20 cellular contexts compared by ENCODE assay signal in the genomic region with DNA sequence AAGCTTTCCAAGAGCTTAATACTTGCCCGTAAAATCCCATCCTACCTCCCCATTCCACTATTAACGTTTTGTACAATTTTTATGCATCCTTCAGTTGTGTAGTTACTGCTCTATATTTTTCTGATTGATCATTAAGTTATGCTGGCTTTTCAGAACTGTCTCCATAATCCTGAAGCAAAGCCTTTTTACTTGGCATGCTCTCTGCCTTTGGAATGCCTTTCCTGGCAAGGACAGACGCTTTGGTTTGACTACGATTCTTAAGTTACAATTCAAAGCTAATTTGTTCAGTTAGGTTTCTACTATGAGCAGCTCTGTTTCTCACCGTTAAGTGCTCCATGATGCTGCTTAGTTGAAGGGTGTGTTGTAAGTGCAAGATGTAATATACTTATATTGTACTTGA.
DNase-seq lines count a peak whose midpoint lies in the region; ATAC-seq, FAIRE-seq and TF ChIP-seq lines count a peak whose summit lies in the region.
"Had no signal": no experiment of that assay in that cellular context is flagged by ENCODE, and none has a peak within 500 bp of the region (broad histone marks: within the 10 kb centered on the region; RNA-seq: fewer than 3 reads in every experiment).

No MANE protein-coding gene starts in this region.

- CTCF ChIA-PET in endothelial cell of umbilical vein (lab: Charles Lee) = interaction anchor here (1.0 kb wide), 1 partner anchor 8 kb away, joined by 3 read pairs; no protein-coding TSS in a partner anchor

- no peak for TF ChIP-seq POLR2A in endothelial cell of umbilical vein (IDR thresholded peaks at IDR 0.05; ENCODE audit: low read depth, low read length)

- no peak overlapping the region for H3K4me2 ChIP-seq in endothelial cell of umbilical vein (ENCODE audit: insufficient read depth, low read length)

- peak overlapping the region; percentile 52 to 90 (median 78) for H3K27ac Mint-ChIP-seq in nephron
- H3K27ac Mint-ChIP-seq: activated CD4-positive, alpha-beta T cell treated with anti-CD3 and anti-CD28 coated beads for 36 hours; activated T-cell treated with anti-CD3 and anti-CD28 coated beads, Interleukin-2, amount 50 U/mL, for 72 hours; mesothelial cell of epicardium; stimulated activated naive B cell treated with anti-CD40 and anti-IgM and Interleukin-4, amounts not matched to agents 10 μg/mL and 1 μg/mL and 100 μg/mL, for 72 hours had no signal

- intact Hi-C loops in endothelial cell of umbilical vein (cut with micrococcal nuclease) (loop anchor here (10.0 kb wide), 1 partner anchor 575 kb away; no protein-coding TSS in a partner anchor), upper lobe of right lung (cut with DNase I) (no loop called here)

- no peak for TF ChIP-seq CTCF in endothelial cell of umbilical vein (IDR thresholded peaks at IDR 0.05; ENCODE audit: extremely low read depth in 1 of 2, insufficient read depth in 1 of 2, low read depth in 1 of 2, low read length in 2 of 2)
- TF ChIP-seq CTCF in nephron (IDR thresholded peaks at IDR 0.05; ENCODE audit: unreplicated experiment in 3 of 3) = no peak
- no peak for TF ChIP-seq CTCF in upper lobe of right lung (IDR thresholded peaks at IDR 0.05)

- H3K36me3 Mint-ChIP-seq in nephron (ENCODE audit: low read depth) = no peaks in the 10 kb centered on the region
- H3K36me3 Mint-ChIP-seq: mesothelial cell of epicardium had no signal

- H4K20me1 ChIP-seq in endothelial cell of umbilical vein (replicated peaks; ENCODE audit: control insufficient read depth, extremely low read depth, insufficient read depth, low read length) = no peaks in the 10 kb centered on the region

- no peaks in the 10 kb centered on the region for H3K9me1 ChIP-seq in endothelial cell of umbilical vein (replicated peaks; ENCODE audit: control insufficient read depth, extremely low read depth, insufficient read depth, low read length)

- DNase-seq in DMS79 treated with DMSO at 0.1 percent for 48 hours (lab: John Stamatoyannopoulos, UW) (peak; percentile 26), DMS79 (lab: John Stamatoyannopoulos, UW) (no peak), endothelial cell of umbilical vein (ENCODE audit: low read depth, low spot score) (peak; percentile 21), upper lobe of right lung (no peak), G401 (ENCODE audit: low spot score) (no peak), left lobe of liver (ENCODE audit: low spot score) (no peak)
- DNase-seq: activated CD4-positive, alpha-beta T cell treated with anti-CD3 and anti-CD28 coated beads for 36 hours; activated T-cell treated with anti-CD3 and anti-CD28 coated beads, Interleukin-2, amount 50 U/mL, for 72 hours; NCI-H1048; PC-3; stimulated activated CD4-positive, alpha-beta T cell treated with anti-CD3 and anti-CD28 coated beads, Interleukin-2, amount 100 ng/mL, for 48 hours; stimulated activated naive B cell treated with anti-CD40 and anti-IgM and Interleukin-4, amounts not matched to agents 10 μg/mL and 1 μg/mL and 100 μg/mL, for 72 hours; T-helper 1 cell had no signal

- peak overlapping the region; percentile 27 to 57 (median 43) for H3K4me3 Mint-ChIP-seq in nephron
- H3K4me3 Mint-ChIP-seq: activated CD4-positive, alpha-beta T cell treated with anti-CD3 and anti-CD28 coated beads for 36 hours; activated T-cell treated with anti-CD3 and anti-CD28 coated beads, Interleukin-2, amount 50 U/mL, for 72 hours; mesothelial cell of epicardium; stimulated activated naive B cell treated with anti-CD40 and anti-IgM and Interleukin-4, amounts not matched to agents 10 μg/mL and 1 μg/mL and 100 μg/mL, for 72 hours had no signal

- no peaks in the 10 kb centered on the region for H3K79me2 ChIP-seq in endothelial cell of umbilical vein (ENCODE audit: control insufficient read depth, insufficient read depth, low read length)

- peaks cover 10% of the 10 kb centered on the region for H3K4me1 ChIP-seq in endothelial cell of umbilical vein (ENCODE audit: control insufficient read depth, extremely low read depth, insufficient read depth, low read length)
- peaks cover 8% of the 10 kb centered on the region for H3K4me1 ChIP-seq in upper lobe of right lung
- H3K4me1 ChIP-seq: prostate gland had no signal

- no peaks in the 10 kb centered on the region for H3K9me3 Mint-ChIP-seq in nephron
- H3K9me3 Mint-ChIP-seq: activated T-cell treated with anti-CD3 and anti-CD28 coated beads, Interleukin-2, amount 50 U/mL, for 72 hours; mesothelial cell of epicardium; stimulated activated naive B cell treated with anti-CD40 and anti-IgM and Interleukin-4, amounts not matched to agents 10 μg/mL and 1 μg/mL and 100 μg/mL, for 72 hours had no signal

- no peaks in the 10 kb centered on the region for H3K27me3 Mint-ChIP-seq in nephron (ENCODE audit: low read depth)

- dilution Hi-C loops in endothelial cell of umbilical vein (cut with MboI; ENCODE audit: extremely low pct_ligation_motif_present, low sequenced_read_pairs) = no loop called here

- H3K27me3 ChIP-seq in endothelial cell of umbilical vein (ENCODE audit: control insufficient read depth in 2 of 2, insufficient read depth in 2 of 2, low read length in 2 of 2) = no peaks in the 10 kb centered on the region
- H3K27me3 ChIP-seq in upper lobe of right lung = peaks cover 9% of the 10 kb centered on the region
- H3K27me3 ChIP-seq: ascending aorta had no signal

- FAIRE-seq in endothelial cell of umbilical vein (lab: Jason Lieb, UNC) = no peak
- FAIRE-seq: endometrium had no signal

- no peak for ATAC-seq in upper lobe of right lung
- no peak for ATAC-seq in HG03432 (IDR thresholded peaks at IDR 0.05; ENCODE audit: unreplicated experiment)
- no peak for ATAC-seq in left lobe of liver
- ATAC-seq: activated CD4-positive, alpha-beta T cell treated with anti-CD3 and anti-CD28 coated beads for 36 hours; activated T-cell treated with anti-CD3 and anti-CD28 coated beads, Interleukin-2, amount 50 U/mL, for 72 hours; PC-3; stimulated activated naive B cell treated with anti-CD40 and anti-IgM and Interleukin-4, amounts not matched to agents 10 μg/mL and 1 μg/mL and 100 μg/mL, for 72 hours had no signal

- no peak overlapping the region for H2AFZ ChIP-seq in endothelial cell of umbilical vein (ENCODE audit: low read depth, low read length)

- POLR2A ChIA-PET in endothelial cell of umbilical vein (lab: Charles Lee) = interaction anchor here (0.6 kb wide), 1 partner anchor 61 kb away, joined by 4 read pairs; no protein-coding TSS in a partner anchor

- H3K4me1 Mint-ChIP-seq in nephron = peaks cover 43% of the 10 kb centered on the region

- in situ Hi-C loops in G401 (cut with HindIII; ENCODE audit: low sequenced_read_pairs) = no loop called here

- no peak overlapping the region for H3K9ac ChIP-seq in endothelial cell of umbilical vein (replicated peaks; ENCODE audit: extremely low read depth, insufficient read depth, low read length)

- H3K4me3 ChIP-seq in endothelial cell of umbilical vein (replicated peaks in 1 of 3; ENCODE audit: insufficient read depth in 1 of 3, low read depth in 1 of 3, low read length in 3 of 3) = no peak overlapping the region
- no peak overlapping the region for H3K4me3 ChIP-seq in upper lobe of right lung
- H3K4me3 ChIP-seq: prostate gland had no signal

- H3K9me3 ChIP-seq in endothelial cell of umbilical vein (replicated peaks; ENCODE audit: control insufficient read depth, insufficient read depth, low read length) = no peaks in the 10 kb centered on the region
- no peaks in the 10 kb centered on the region for H3K9me3 ChIP-seq in upper lobe of right lung
- H3K9me3 ChIP-seq: ascending aorta, prostate gland had no signal

- H3K27ac ChIP-seq in endothelial cell of umbilical vein (ENCODE audit: insufficient read depth, low read depth, low read length) (no peak overlapping the region), upper lobe of right lung (peak overlapping the region; percentile 87)
- H3K27ac ChIP-seq: 22Rv1, ascending aorta, prostate gland had no signal

- no TSS peak for BruUV-seq in endothelial cell of umbilical vein (replicated peaks; lab: Mats Ljungman, UMichigan)

- H3K36me3 ChIP-seq in endothelial cell of umbilical vein (ENCODE audit: control insufficient read depth in 2 of 2, extremely low read depth in 1 of 2, insufficient read depth in 2 of 2, low read length in 2 of 2) = no peaks in the 10 kb centered on the region
- no peaks in the 10 kb centered on the region for H3K36me3 ChIP-seq in upper lobe of right lung
- H3K36me3 ChIP-seq: prostate gland had no signal

TF ChIP-seq in endothelial cell of umbilical vein, 7 proteins besides CTCF, POLR2A, EP300 and RAD21:
- TF ChIP-seq POLR2AphosphoS5 (IDR thresholded peaks at IDR 0.05; ENCODE audit: insufficient read depth, low read depth, low read length) (no peak), MAX (IDR thresholded peaks at IDR 0.05; ENCODE audit: insufficient read depth, insufficient read length) (no peak), EZH2 (IDR thresholded peaks at IDR 0.05; ENCODE audit: borderline replicate concordance, low read depth, low read length, severe bottlenecking) (no peak), MYC (IDR thresholded peaks at IDR 0.05; ENCODE audit: low read depth, low read length) (no peak), FOS (IDR thresholded peaks at IDR 0.05; ENCODE audit: borderline replicate concordance, insufficient read depth, low read length) (no peak), JUN (IDR thresholded peaks at IDR 0.05; ENCODE audit: borderline replicate concordance, insufficient read depth, insufficient read length, low read depth) (no peak), GATA2 (IDR thresholded peaks at IDR 0.05; ENCODE audit: insufficient read depth, insufficient read length, low read depth, low read length) (no peak)

Comparison
In these comparisons a context has a peak if more than half of its experiments do, and no peak if none do; other contexts are left out.
1. DNase-seq: peak in DMS79 treated with DMSO at 0.1 percent for 48 hours (single experiment) and endothelial cell of umbilical vein (single experiment); none in DMS79 (single experiment), upper lobe of right lung (single experiment), G401 (single experiment) and left lobe of liver (single experiment).